ENCODE assay signal across 8 cellular contexts in the genomic region with DNA sequence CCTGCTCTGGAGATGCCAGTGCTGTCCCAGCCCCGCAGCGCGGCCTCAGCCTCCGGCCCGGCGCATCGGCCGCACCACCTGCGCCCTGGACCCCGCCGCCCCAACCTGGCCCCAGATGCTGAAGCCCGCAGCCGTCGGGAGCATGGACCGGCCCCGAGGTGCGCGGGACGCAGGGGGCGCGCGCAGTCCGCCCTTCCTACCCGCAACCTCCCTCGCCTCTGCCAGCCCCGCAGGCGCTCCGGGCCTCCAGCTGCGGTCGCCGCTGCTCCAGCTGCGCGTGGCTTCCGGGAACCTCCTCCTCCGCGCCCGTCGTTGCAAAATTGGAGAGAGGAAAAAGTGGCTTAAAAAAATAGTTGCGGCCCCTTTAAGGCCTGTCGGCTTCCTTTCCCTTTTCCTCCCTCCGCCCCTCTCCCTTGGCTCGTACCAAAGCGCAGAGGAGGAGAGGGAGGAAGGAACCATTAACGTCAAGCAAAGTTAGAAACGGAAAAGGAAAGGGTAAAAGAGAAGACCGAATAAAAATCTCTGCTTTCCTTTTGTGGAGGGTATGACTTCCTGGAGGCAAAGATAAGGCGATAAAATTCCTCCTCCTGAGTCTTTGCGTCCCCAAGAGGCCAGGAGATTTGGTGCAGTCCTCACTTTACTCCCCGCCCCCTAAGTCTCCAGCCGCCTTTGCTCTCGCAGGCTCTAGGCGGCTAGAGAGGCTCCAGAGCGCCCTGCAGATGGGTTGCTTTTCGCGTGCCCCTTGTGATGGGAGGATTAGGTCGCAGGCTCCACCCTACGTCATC. TPM values are rescaled to one million over a fixed set of nuclear protein-coding genes. Genes with fewer than 3 reads are reported as not detected.
A peak's percentile ranks its signal among the peaks of the same experiment; 100 is the strongest.
DNase-seq lines count a peak whose midpoint lies in the region; ATAC-seq and TF ChIP-seq lines count a peak whose summit lies in the region.

A gene with protein sequence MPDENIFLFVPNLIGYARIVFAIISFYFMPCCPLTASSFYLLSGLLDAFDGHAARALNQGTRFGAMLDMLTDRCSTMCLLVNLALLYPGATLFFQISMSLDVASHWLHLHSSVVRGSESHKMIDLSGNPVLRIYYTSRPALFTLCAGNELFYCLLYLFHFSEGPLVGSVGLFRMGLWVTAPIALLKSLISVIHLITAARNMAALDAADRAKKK (minus strand): TSS at position 343 of the 785 bp plus-strand sequence. CDS start 369 bp downstream, outside the sequence.

- H3K36me3 ChIP-seq in prostate gland (no peaks in the 10 kb centered on the region), urinary bladder (ENCODE audit: insufficient read depth) (peaks cover 3% of the 10 kb centered on the region)

- TF ChIP-seq CTCF in GM13977 (IDR thresholded peaks at IDR 0.05; ENCODE audit: extremely low read depth, insufficient read depth, missing control alignments) (peak; percentile 86), prostate gland (IDR thresholded peaks at IDR 0.05) (peak in 3 of 4 experiments; percentile 39 to 79 (median 79))

- intact Hi-C loops in left ventricle myocardium superior (cut with micrococcal nuclease) = no loop called here
- intact Hi-C loops in prostate gland (cut with DNase I) = loop anchor here (5.0 kb wide), 2 partner anchors 46 to 139 kb away; a partner anchor contains a TSS

- TF ChIP-seq POLR2A in prostate gland (IDR thresholded peaks at IDR 0.05) = peak; percentile 30

- DNase-seq in GM13977 (ENCODE audit: low spot score) (peak; percentile 95), NCI-H187 (lab: John Stamatoyannopoulos, UW) (peak; percentile 87 to 93), T-helper 2 cell (peak; percentile 68 to 98 (median 90)), left ventricle myocardium superior (peak; percentile 94), prostate gland (ENCODE audit: low spot score) (peak; percentile 94)

- H3K4me3 ChIP-seq in prostate gland (peak within 1 kb of the TSS; percentile 92 to 99), urinary bladder (ENCODE audit: low read depth, low read length) (peak within 1 kb of the TSS; percentile 99)

- ATAC-seq in HG02885 (IDR thresholded peaks at IDR 0.05; ENCODE audit: poor library complexity, unreplicated experiment) (peak; percentile 93), left ventricle myocardium superior (peak; percentile 97)

- H3K4me1 ChIP-seq in prostate gland (replicated peaks) (peaks cover 10% of the 10 kb centered on the region), urinary bladder (ENCODE audit: insufficient read depth) (peaks cover 3% of the 10 kb centered on the region)

- in situ Hi-C loops in GM13977 (cut with MboI; ENCODE audit: low pct_unique_long_range_greater_than_20kb, low sequenced_read_pairs, unreplicated experiment) = no loop called here

- H3K27me3 ChIP-seq in prostate gland (replicated peaks; ENCODE audit: insufficient read depth) = no peaks in the 10 kb centered on the region

- whole genome bisulfite sequencing in prostate gland = under 1% methylated on average over 57 of the region's 57 CpGs
- WGBS in urinary bladder = under 1% methylated on average over 57 of the region's 57 CpGs

- peak within 1 kb of the TSS; percentile 99 for H3K27ac ChIP-seq in angular gyrus (ENCODE audit: low read depth, low read length)
- peak within 1 kb of the TSS; percentile 81 to 96 for H3K27ac ChIP-seq in prostate gland
- peak within 1 kb of the TSS; percentile 69 for H3K27ac ChIP-seq in urinary bladder (ENCODE audit: low read depth)

- H3K9me3 ChIP-seq in prostate gland = no peaks in the 10 kb centered on the region

RNA-seq across cellular contexts. Expression of the gene that starts here (rescaled TPM):
- total RNA-seq in left ventricle myocardium superior = 65.8 TPM
- 100 to 1,000 TPM; 121 to 132 TPM for total RNA-seq in prostate gland
- total RNA-seq in urinary bladder = 35.1 TPM
- 179 TPM for polyA plus RNA-seq in urinary bladder

Comparison
In these comparisons a context has a peak if more than half of its experiments do, and no peak if none do; other contexts are left out.
1. Peak in every context shown above with its lines: DNase-seq, ATAC-seq, H3K4me3 ChIP-seq and H3K27ac ChIP-seq.